ENCODE assay signal across 29 cellular contexts in genomic region chr15:70417536-70417935, GRCh38.
"Had no signal": no experiment of that assay in that cellular context is flagged by ENCODE, and none has a peak within 500 bp of the region (broad histone marks: within the 10 kb centered on the region; RNA-seq: fewer than 3 reads in every experiment).

No MANE protein-coding gene starts in this region.

- H3K9me3 ChIP-seq: ovary, psoas muscle, right lobe of liver, suprapubic skin, testis, transverse colon, upper lobe of right lung, vagina had no signal

- H3K36me3 ChIP-seq: neural progenitor cell, ovary, right lobe of liver, spleen, suprapubic skin, tibial artery, transverse colon, upper lobe of right lung, vagina had no signal

- H3K4me3 Mint-ChIP-seq: naive thymus-derived CD4-positive, alpha-beta T cell; neural progenitor cell; stimulated activated memory B cell treated with anti-CD40 and anti-IgM and Interleukin-4, amounts not matched to agents 10 μg/mL and 1 μg/mL and 100 μg/mL, for 72 hours; stimulated activated naive CD8-positive, alpha-beta T cell treated with anti-CD3 and anti-CD28 coated beads, Interleukin-15, amount 100 ng/mL, for 72 hours; type B pancreatic cell had no signal

- H3K4me1 ChIP-seq: psoas muscle, spleen, suprapubic skin, testis, tibial artery, upper lobe of right lung, vagina had no signal

- H3K27ac Mint-ChIP-seq: neural progenitor cell; progenitor cell of endocrine pancreas; stimulated activated memory B cell treated with anti-CD40 and anti-IgM and Interleukin-4, amounts not matched to agents 10 μg/mL and 1 μg/mL and 100 μg/mL, for 72 hours; type B pancreatic cell had no signal

- H3K4me1 Mint-ChIP-seq: stimulated activated memory B cell treated with anti-CD40 and anti-IgM and Interleukin-4, amounts not matched to agents 10 μg/mL and 1 μg/mL and 100 μg/mL, for 72 hours; stimulated activated naive CD8-positive, alpha-beta T cell treated with anti-CD3 and anti-CD28 coated beads, Interleukin-15, amount 100 ng/mL, for 72 hours had no signal

- H3K4me2 ChIP-seq: neural progenitor cell had no signal

- H3K27ac ChIP-seq: neural progenitor cell, ovary, parathyroid adenoma, psoas muscle, right lobe of liver, spleen, suprapubic skin, testis, tibial artery, transverse colon, upper lobe of right lung, vagina had no signal

- H3K27me3 ChIP-seq: neural progenitor cell, ovary, right lobe of liver, testis, upper lobe of right lung, vagina had no signal

- H2AFZ ChIP-seq: neural progenitor cell, parathyroid adenoma had no signal

- H3K9me3 Mint-ChIP-seq: neural progenitor cell; stimulated activated naive CD8-positive, alpha-beta T cell treated with anti-CD3 and anti-CD28 coated beads, Interleukin-15, amount 100 ng/mL, for 72 hours; type B pancreatic cell had no signal

- H3K79me2 ChIP-seq: parathyroid adenoma had no signal

- DNase-seq: naive thymus-derived CD4-positive, alpha-beta T cell; occipital lobe; ovary; posterior cingulate gyrus; psoas muscle; right cardiac atrium; right lobe of liver; small intestine; spleen; stimulated activated CD4-positive, alpha-beta T cell treated with anti-CD3 and anti-CD28 coated beads, Interleukin-12 subunit alpha, Interleukin-12 subunit beta, amount 100 ng/mL, for 4 hours; stimulated activated CD4-positive, alpha-beta T cell treated with anti-CD3 and anti-CD28 coated beads, Interleukin-1b, Interleukin-23, amount 100 ng/mL, for 48 hours; stimulated activated CD4-positive, alpha-beta T cell treated with anti-CD3 and anti-CD28 coated beads, Interleukin-4, amount 100 ng/mL, for 1 hour; stimulated activated CD4-positive, alpha-beta T cell treated with anti-CD3 and anti-CD28 coated beads, Interleukin-4, amount 100 ng/mL, for 4 hours; stimulated activated CD8-positive, alpha-beta memory T cell treated with anti-CD3 and anti-CD28 coated beads, Interleukin-4, amount 100 ng/mL, for 48 hours; stimulated activated naive CD4-positive, alpha-beta T cell; stimulated activated naive CD8-positive, alpha-beta T cell treated with anti-CD3 and anti-CD28 coated beads, Interleukin-15, amount 100 ng/mL, for 72 hours; stimulated activated naive CD8-positive, alpha-beta T cell treated with anti-CD3 and anti-CD28 coated beads, Interleukin-15, Interleukin-2, amounts not matched to agents 100 U/mL and 50 U/mL, for 24 hours; substantia nigra; testis; transverse colon had no signal

- H3K9ac ChIP-seq: neural progenitor cell, parathyroid adenoma had no signal

- H3K36me3 Mint-ChIP-seq: neural progenitor cell; stimulated activated memory B cell treated with anti-CD40 and anti-IgM and Interleukin-4, amounts not matched to agents 10 μg/mL and 1 μg/mL and 100 μg/mL, for 72 hours; type B pancreatic cell had no signal

- H3K4me3 ChIP-seq: neural progenitor cell, ovary, psoas muscle, right lobe of liver, spleen, suprapubic skin, testis, tibial artery, transverse colon, upper lobe of right lung, vagina had no signal
